2 cellular contexts compared by ENCODE assay signal in genomic region chr19:15249560-15249874, GRCh38.
TF ChIP-seq lines count a peak whose summit lies in the region.

No MANE protein-coding gene starts in this region.

TF ChIP-seq in GM12878, 131 proteins besides CTCF, POLR2A, EP300 and RAD21:
- TF ChIP-seq ZNF622 (IDR thresholded peaks at IDR 0.05) (no peak), EGR1 (IDR thresholded peaks at IDR 0.05; ENCODE audit: borderline replicate concordance in 1 of 2, low read depth in 2 of 2, low read length in 2 of 2) (no peak), ASH2L (IDR thresholded peaks at IDR 0.05; ENCODE audit: borderline replicate concordance, low read depth) (no peak), NFYA (IDR thresholded peaks at IDR 0.05; ENCODE audit: borderline replicate concordance, low read depth, low read length) (no peak), REST (IDR thresholded peaks at IDR 0.05; ENCODE audit: low read depth, low read length) (no peak), BACH1 (IDR thresholded peaks at IDR 0.05; ENCODE audit: borderline replicate concordance) (no peak), ZNF384 (IDR thresholded peaks at IDR 0.05; ENCODE audit: borderline replicate concordance, low read depth, low read length) (no peak), CEBPB (IDR thresholded peaks at IDR 0.05; ENCODE audit: borderline replicate concordance in 1 of 2, low read depth in 2 of 2, low read length in 2 of 2) (no peak), CHD4 (IDR thresholded peaks at IDR 0.05) (no peak), PAX8 (IDR thresholded peaks at IDR 0.05) (no peak), MTA3 (IDR thresholded peaks at IDR 0.05; ENCODE audit: borderline replicate concordance, low read length) (no peak), ATF7 (IDR thresholded peaks at IDR 0.05; ENCODE audit: low read depth) (no peak), ATF3 (IDR thresholded peaks at IDR 0.05; ENCODE audit: borderline replicate concordance, extremely low read depth, low read depth, low read length) (no peak), CREB1 (IDR thresholded peaks at IDR 0.05; ENCODE audit: low read depth) (no peak), RBBP5 (conservative IDR thresholded peaks at IDR 0.05) (no peak), ETV6 (conservative IDR thresholded peaks at IDR 0.05 in 1 of 2, IDR thresholded peaks at IDR 0.05 in 1 of 2; ENCODE audit: borderline replicate concordance in 1 of 2, low read depth in 1 of 2) (no peak), SMARCA5 (IDR thresholded peaks at IDR 0.05) (no peak), CBFB (IDR thresholded peaks at IDR 0.05; ENCODE audit: low read depth) (no peak), HSF1 (IDR thresholded peaks at IDR 0.05; ENCODE audit: low read depth, low read length) (no peak), ELK1 (IDR thresholded peaks at IDR 0.05; ENCODE audit: low read depth, low read length) (no peak)

TF ChIP-seq in HepG2, 621 proteins besides CTCF, POLR2A, EP300 and RAD21:
- TF ChIP-seq RBM22 (optimal IDR thresholded peaks at IDR 0.05; ENCODE audit: low read length), result peak; percentile 31
- no peak for TF ChIP-seq SETDB1 (CRISPR knock-in tag; IDR thresholded peaks at IDR 0.05; ENCODE audit: borderline replicate concordance)
- TF ChIP-seq ZNF639 (CRISPR knock-in tag; conservative IDR thresholded peaks at IDR 0.05), result no peak
- TF ChIP-seq NKX3-1 (CRISPR knock-in tag; IDR thresholded peaks at IDR 0.05), result no peak
- TF ChIP-seq AGO2 (optimal IDR thresholded peaks at IDR 0.05; ENCODE audit: low read depth, low read length), result peak; percentile 12
- TF ChIP-seq ZNF878 (CRISPR knock-in tag; IDR thresholded peaks at IDR 0.05), result no peak
- TF ChIP-seq HDAC1 (CRISPR knock-in tag; IDR thresholded peaks at IDR 0.05), result no peak
- no peak for TF ChIP-seq ZNF337 (CRISPR knock-in tag; IDR thresholded peaks at IDR 0.05; ENCODE audit: borderline replicate concordance, low read depth)
- TF ChIP-seq ZNF615 (CRISPR knock-in tag; IDR thresholded peaks at IDR 0.05; ENCODE audit: borderline replicate concordance), result no peak
